In the genomic region with DNA sequence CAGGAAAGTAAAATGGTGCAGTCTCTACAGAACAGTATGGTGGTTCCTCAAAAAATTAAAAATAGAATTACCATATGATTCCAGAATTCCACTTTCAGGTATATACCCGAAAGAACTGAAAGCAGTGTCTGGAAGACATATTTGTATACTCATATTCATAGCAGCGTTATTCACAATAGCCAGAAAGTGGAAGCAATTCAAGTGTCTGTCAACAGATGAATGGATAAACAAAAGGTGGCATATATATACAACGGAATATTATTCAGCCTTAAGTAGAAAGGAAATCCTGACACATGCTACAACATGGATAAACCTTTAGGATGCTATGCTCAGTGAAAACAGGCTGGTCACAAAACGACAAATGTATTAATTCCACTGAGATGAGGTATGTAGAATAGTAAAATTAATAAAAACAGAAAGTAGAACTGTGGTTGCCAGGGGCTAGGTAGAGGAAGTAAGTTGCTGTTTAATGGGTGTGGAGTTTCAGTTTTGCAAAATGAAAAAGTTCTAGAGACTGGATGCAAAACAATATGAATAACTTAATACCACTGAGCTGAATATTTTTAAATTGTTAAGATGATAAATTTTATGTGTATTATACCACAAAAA, we compare ENCODE assay signal across 12 cellular contexts. TPM values are rescaled to one million over a fixed set of nuclear protein-coding genes. Genes with fewer than 3 reads are reported as not detected.
DNase-seq lines count a peak whose midpoint lies in the region; ATAC-seq and TF ChIP-seq lines count a peak whose summit lies in the region.
"Had no signal": no experiment of that assay in that cellular context is flagged by ENCODE, and none has a peak within 500 bp of the region (broad histone marks: within the 10 kb centered on the region; RNA-seq: fewer than 3 reads in every experiment).

No MANE protein-coding gene starts in this region.

- no peak overlapping the region for H2BK5ac ChIP-seq in trophoblast cell (ENCODE audit: low read depth, low read length, poor library complexity)

- H3K9me2 ChIP-seq in Karpas-422 (replicated peaks; ENCODE audit: insufficient read depth, low read length), result no peaks in the 10 kb centered on the region

- H3K4me1 Mint-ChIP-seq in stimulated activated naive CD8-positive, alpha-beta T cell treated with anti-CD3 and anti-CD28 coated beads, Interleukin-15, Interleukin-2, amounts not matched to agents 100 ng/mL and 50 ng/mL, for 24 hours (ENCODE audit: low read depth), result peaks cover 18% of the 10 kb centered on the region
- H3K4me1 Mint-ChIP-seq: H9 had no signal

- H4K12ac ChIP-seq in trophoblast cell (ENCODE audit: low read depth, low read length), result no peak overlapping the region

- no peaks in the 10 kb centered on the region for H3K9me3 ChIP-seq in Karpas-422 (ENCODE audit: low read length)
- H3K9me3 ChIP-seq in trophoblast cell (ENCODE audit: insufficient read depth, low read depth, low read length), result no peaks in the 10 kb centered on the region
- H3K9me3 ChIP-seq in right atrium auricular region, result no peaks in the 10 kb centered on the region
- H3K9me3 ChIP-seq: thyroid gland had no signal

- no peak overlapping the region for H3K4me2 ChIP-seq in Karpas-422 (ENCODE audit: low read depth, low read length, poor library complexity, severe bottlenecking)
- no peak overlapping the region for H3K4me2 ChIP-seq in trophoblast cell (ENCODE audit: low read length)

- no peak overlapping the region for H3K14ac ChIP-seq in trophoblast cell (ENCODE audit: low read length)

- H4K91ac ChIP-seq in trophoblast cell (ENCODE audit: low read depth, low read length), result no peak overlapping the region

- no peaks in the 10 kb centered on the region for H3K9me3 Mint-ChIP-seq in activated naive CD4-positive, alpha-beta T cell treated with anti-CD3 and anti-CD28 coated beads, Interleukin-2, amount 50 U/mL, for 72 hours
- no peaks in the 10 kb centered on the region for H3K9me3 Mint-ChIP-seq in stimulated activated naive CD8-positive, alpha-beta T cell treated with anti-CD3 and anti-CD28 coated beads, Interleukin-15, Interleukin-2, amounts not matched to agents 100 ng/mL and 50 ng/mL, for 24 hours

- no peak overlapping the region for H3K18ac ChIP-seq in trophoblast cell (ENCODE audit: low read length)

- H3K27ac Mint-ChIP-seq in activated naive CD4-positive, alpha-beta T cell treated with anti-CD3 and anti-CD28 coated beads, Interleukin-2, amount 50 U/mL, for 72 hours, result peak overlapping the region; percentile 3 to 88
- H3K27ac Mint-ChIP-seq in stimulated activated naive CD8-positive, alpha-beta T cell treated with anti-CD3 and anti-CD28 coated beads, Interleukin-15, Interleukin-2, amounts not matched to agents 100 ng/mL and 50 ng/mL, for 24 hours, result no peak overlapping the region
- H3K27ac Mint-ChIP-seq: H9 had no signal

- peaks cover 5 to 13% of the 10 kb centered on the region in 2 donors for H3K36me3 Mint-ChIP-seq in activated naive CD4-positive, alpha-beta T cell treated with anti-CD3 and anti-CD28 coated beads, Interleukin-2, amount 50 U/mL, for 72 hours
- H3K36me3 Mint-ChIP-seq in stimulated activated naive CD8-positive, alpha-beta T cell treated with anti-CD3 and anti-CD28 coated beads, Interleukin-15, Interleukin-2, amounts not matched to agents 100 ng/mL and 50 ng/mL, for 24 hours (ENCODE audit: low read depth), result peaks cover 47% of the 10 kb centered on the region

- H2AFZ ChIP-seq in Karpas-422 (ENCODE audit: low read length) (no peak overlapping the region), trophoblast cell (ENCODE audit: insufficient read depth, low read length, poor library complexity) (no peak overlapping the region)

- no peak overlapping the region for H2BK120ac ChIP-seq in trophoblast cell (ENCODE audit: insufficient read depth, low read length, poor library complexity)

- no peak for DNase-seq in activated naive CD4-positive, alpha-beta T cell treated with anti-CD3 and anti-CD28 coated beads, Interleukin-2, amount 50 U/mL, for 72 hours (ENCODE audit: low spot score in 2 of 2)
- no peak for DNase-seq in activated naive CD4-positive, alpha-beta T cell treated with Interleukin-2 at 50 U/mL for 16 hours
- DNase-seq in Karpas-422, result peak; percentile 49
- no peak for DNase-seq in trophoblast cell
- DNase-seq in left lobe of liver (ENCODE audit: low spot score), result no peak
- DNase-seq in right atrium auricular region (ENCODE audit: low spot score), result no peak
- DNase-seq: activated CD4-positive, alpha-beta T cell treated with anti-CD3 and anti-CD28 coated beads, Interleukin-2, amount 50 U/mL, for 48 hours; H9; NCI-H345; thyroid gland had no signal

- ATAC-seq in activated naive CD4-positive, alpha-beta T cell treated with anti-CD3 and anti-CD28 coated beads, Interleukin-2, amount 50 U/mL, for 72 hours, result peak in 1 of 2 donors; percentile 24
- ATAC-seq in HG02759 (IDR thresholded peaks at IDR 0.05; ENCODE audit: unreplicated experiment) (peak; percentile 82), left lobe of liver (no peak)

- H4K20me1 ChIP-seq in Karpas-422 (ENCODE audit: insufficient read depth, low read depth, low read length), result no peaks in the 10 kb centered on the region

- no peaks in the 10 kb centered on the region for H3K27me3 ChIP-seq in Karpas-422 (ENCODE audit: low read length)
- H3K27me3 ChIP-seq in trophoblast cell (ENCODE audit: insufficient read depth, low read length), result no peaks in the 10 kb centered on the region
- no peaks in the 10 kb centered on the region for H3K27me3 ChIP-seq in right atrium auricular region
- H3K27me3 ChIP-seq: thyroid gland had no signal

- TF ChIP-seq CTCF in right atrium auricular region (IDR thresholded peaks at IDR 0.05), result no peak

- no peaks in the 10 kb centered on the region; the same call in 1 of the 2 replicates for H3K79me2 ChIP-seq in Karpas-422 (ENCODE audit: low read length)
- H3K79me2 ChIP-seq in trophoblast cell (ENCODE audit: control insufficient read depth, insufficient read depth, low read length, poor library complexity), result no peaks in the 10 kb centered on the region

- H3K27ac ChIP-seq in Karpas-422 (ENCODE audit: low read length), result no peak overlapping the region
- no peak overlapping the region for H3K27ac ChIP-seq in trophoblast cell (ENCODE audit: low read depth, low read length)
- no peak overlapping the region for H3K27ac ChIP-seq in right atrium auricular region
- H3K27ac ChIP-seq: thyroid gland had no signal

- no CpG with 5 or more reads among the region's 4 CpGs for WGBS in trophoblast cell (ENCODE audit: extremely low coverage, insufficient coverage, insufficient read length)

- H3K4ac ChIP-seq in trophoblast cell (ENCODE audit: low read depth, low read length), result no peak overlapping the region

- H3K36me3 ChIP-seq in Karpas-422 (ENCODE audit: insufficient read depth, low read length) (peaks cover 61% of the 10 kb centered on the region), trophoblast cell (ENCODE audit: control insufficient read depth in 1 of 2, insufficient read depth in 2 of 2, low read length in 2 of 2) (peaks cover 6 to 12% of the 10 kb centered on the region in 2 experiments), right atrium auricular region (peaks cover 62% of the 10 kb centered on the region)

- H2AK5ac ChIP-seq in trophoblast cell (ENCODE audit: low read length), result no peak overlapping the region

- H3K4me3 ChIP-seq in Karpas-422 (ENCODE audit: low read length) (no peak overlapping the region), trophoblast cell (ENCODE audit: low read depth, low read length) (no peak overlapping the region), right atrium auricular region (no peak overlapping the region)
- H3K4me3 ChIP-seq: thyroid gland had no signal

- no peak overlapping the region for H4K8ac ChIP-seq in trophoblast cell (ENCODE audit: low read depth, low read length)

- H2BK12ac ChIP-seq in trophoblast cell (ENCODE audit: low read length), result no peak overlapping the region

- H3K23ac ChIP-seq in trophoblast cell (ENCODE audit: low read length), result no peak overlapping the region

- H3K4me1 ChIP-seq in Karpas-422 (ENCODE audit: low read length) (peaks cover 5% of the 10 kb centered on the region), trophoblast cell (ENCODE audit: control insufficient read depth in 1 of 2, insufficient read depth in 2 of 2, low read length in 2 of 2) (peaks cover 0 to 3% of the 10 kb centered on the region in 2 experiments), right atrium auricular region (no peaks in the 10 kb centered on the region)
- H3K4me1 ChIP-seq: thyroid gland had no signal

- no peak overlapping the region for H3K9ac ChIP-seq in Karpas-422 (ENCODE audit: low read length)
- no peak overlapping the region for H3K9ac ChIP-seq in trophoblast cell (ENCODE audit: low read length)

- no peaks in the 10 kb centered on the region for H3K79me1 ChIP-seq in trophoblast cell (ENCODE audit: low read length)

- no peaks in the 10 kb centered on the region for H3K27me3 Mint-ChIP-seq in stimulated activated naive CD8-positive, alpha-beta T cell treated with anti-CD3 and anti-CD28 coated beads, Interleukin-15, Interleukin-2, amounts not matched to agents 100 ng/mL and 50 ng/mL, for 24 hours

- peak overlapping the region; percentile 1 for H3K4me3 Mint-ChIP-seq in stimulated activated naive CD8-positive, alpha-beta T cell treated with anti-CD3 and anti-CD28 coated beads, Interleukin-15, Interleukin-2, amounts not matched to agents 100 ng/mL and 50 ng/mL, for 24 hours
- H3K4me3 Mint-ChIP-seq: H9 had no signal

RNA-seq across cellular contexts. Expression of gene SAA1, which starts 14.5 kb away (rescaled TPM):
- total RNA-seq in activated naive CD4-positive, alpha-beta T cell treated with anti-CD3 and anti-CD28 coated beads, Interleukin-2, amount 50 U/mL, for 72 hours, result not detected
- not detected in 2 replicates for total RNA-seq in Karpas-422 (2014; rRNA removed; shearing (Covaris generic); ENCODE audit: low replicate concordance)
- 1.0 and 1.4 TPM in 2 replicates for polyA plus RNA-seq in trophoblast cell (2013)
- total RNA-seq in left lobe of liver (34,062 TPM), right atrium auricular region (1 to 10 TPM; 1.6 to 6.8 TPM)
- total RNA-seq: H9 had no signal

RNA-seq across cellular contexts. Expression of gene SAA2, which starts 32.1 kb away (rescaled TPM):
- total RNA-seq in activated naive CD4-positive, alpha-beta T cell treated with anti-CD3 and anti-CD28 coated beads, Interleukin-2, amount 50 U/mL, for 72 hours, result not detected
- not detected in 2 replicates for total RNA-seq in Karpas-422 (2014; rRNA removed; shearing (Covaris generic); ENCODE audit: low replicate concordance)
- polyA plus RNA-seq in trophoblast cell (2013), result 1.1 and 1.6 TPM in 2 replicates
- 26,068 TPM for total RNA-seq in left lobe of liver
- total RNA-seq in right atrium auricular region, result 1 to 10 TPM in 1 of 2 donors, not detected in 1; 1.4 TPM
- total RNA-seq: H9 had no signal

RNA-seq across cellular contexts. Expression of gene HPS5, which starts 41.4 kb away (rescaled TPM):
- total RNA-seq in activated naive CD4-positive, alpha-beta T cell treated with anti-CD3 and anti-CD28 coated beads, Interleukin-2, amount 50 U/mL, for 72 hours, result 10 to 100 TPM; 17.9 to 26.8 TPM
- 31.2 and 44.2 TPM in 2 replicates for total RNA-seq in Karpas-422 (2014; rRNA removed; shearing (Covaris generic); ENCODE audit: low replicate concordance)
- 8.3 and 8.7 TPM in 2 replicates for polyA plus RNA-seq in trophoblast cell (2013)
- total RNA-seq in left lobe of liver, result 37.4 TPM
- 10 to 100 TPM; 10.5 to 12.8 TPM for total RNA-seq in right atrium auricular region

RNA-seq across cellular contexts. Expression of gene GTF2H1, which starts 41.8 kb away (rescaled TPM):
- total RNA-seq in activated naive CD4-positive, alpha-beta T cell treated with anti-CD3 and anti-CD28 coated beads, Interleukin-2, amount 50 U/mL, for 72 hours, result 10 to 100 TPM; 36.1 to 53.6 TPM
- 46.3 and 81.5 TPM in 2 replicates for total RNA-seq in Karpas-422 (2014; rRNA removed; shearing (Covaris generic); ENCODE audit: low replicate concordance)
- polyA plus RNA-seq in trophoblast cell (2013), result 28.3 and 28.9 TPM in 2 replicates
- total RNA-seq in left lobe of liver, result 11.3 TPM
- 10 to 100 TPM; 19.5 to 23.8 TPM for total RNA-seq in right atrium auricular region

RNA-seq across cellular contexts. Expression of gene SAA4, which starts 43.9 kb away (rescaled TPM):
- total RNA-seq in activated naive CD4-positive, alpha-beta T cell treated with anti-CD3 and anti-CD28 coated beads, Interleukin-2, amount 50 U/mL, for 72 hours, result not detected
- not detected in 2 replicates for total RNA-seq in Karpas-422 (2014; rRNA removed; shearing (Covaris generic); ENCODE audit: low replicate concordance)
- 0.08 and 0.21 TPM in 2 replicates for polyA plus RNA-seq in trophoblast cell (2013)
- total RNA-seq in left lobe of liver, result 738 TPM
- total RNA-seq in right atrium auricular region, result not detected
- total RNA-seq: H9, thyroid gland had no signal

Comparison
In these comparisons a context has a peak if more than half of its experiments do, and no peak if none do; other contexts are left out.
1. RNA of gene SAA1, which starts 14.5 kb away (total RNA-seq): 34,062 TPM in left lobe of liver (single experiment); 1.6 to 6.8 TPM in right atrium auricular region, not detected in activated naive CD4-positive, alpha-beta T cell treated with anti-CD3 and anti-CD28 coated beads, Interleukin-2, amount 50 U/mL, for 72 hours and not detected in Karpas-422; every median in the first group is over 1,000 times any median in the second.
2. RNA of gene SAA2, which starts 32.1 kb away (total RNA-seq): 26,068 TPM in left lobe of liver (single experiment); 1.4 TPM in right atrium auricular region, not detected in activated naive CD4-positive, alpha-beta T cell treated with anti-CD3 and anti-CD28 coated beads, Interleukin-2, amount 50 U/mL, for 72 hours and not detected in Karpas-422; every median in the first group is over 1,000 times any median in the second.